8 cellular contexts compared by ENCODE assay signal in genomic region chr18:21997207-21998143, GRCh38.
A peak's percentile ranks its signal among the peaks of the same experiment; 100 is the strongest.
DNase-seq lines count a peak whose midpoint lies in the region; ATAC-seq and TF ChIP-seq lines count a peak whose summit lies in the region.

No MANE protein-coding gene starts in this region.

- no peaks in the 10 kb centered on the region for H3K36me3 ChIP-seq in neutrophil

- H3K9me3 ChIP-seq in neutrophil, result no peaks in the 10 kb centered on the region

- no peaks in the 10 kb centered on the region for H3K4me1 ChIP-seq in neutrophil (ENCODE audit: control insufficient read depth in 1 of 2, insufficient read depth in 1 of 2, low read depth in 1 of 2, low read length in 1 of 2)

- H3K27me3 ChIP-seq in neutrophil, result no peaks in the 10 kb centered on the region

- H3K4me3 ChIP-seq in neutrophil (ENCODE audit: low read depth in 1 of 2, low read length in 1 of 2), result no peak overlapping the region

- H3K27ac ChIP-seq in neutrophil, result no peak overlapping the region

- in situ Hi-C loops in SK-MEL-5 (cut with HindIII; ENCODE audit: low pct_unique_long_range_greater_than_20kb, low sequenced_read_pairs), result no loop called here

- TF ChIP-seq CTCF in GM12873 (IDR thresholded peaks at IDR 0.05; ENCODE audit: insufficient read depth, low read depth, low read length, missing control alignments) (peak; percentile 85), neutrophil (IDR thresholded peaks at IDR 0.05) (peak; percentile 18)

- DNase-seq in AG20443 (ENCODE audit: low spot score), result peak; percentile 71
- DNase-seq in HT-29 (ENCODE audit: low spot score), result peak; percentile 68
- DNase-seq in SK-MEL-5 (ENCODE audit: low read depth, low spot score), result peak; percentile 69
- peak; percentile 18 for DNase-seq in fibroblast of peridontal ligament (ENCODE audit: extremely low read depth)
- DNase-seq in T-helper 9 cell, result no peak

- ATAC-seq in HG03095 (IDR thresholded peaks at IDR 0.05; ENCODE audit: unreplicated experiment), result no peak
